Comparison of ENCODE assay signal across 19 cellular contexts in genomic region chr5:143577554-143577953, GRCh38.
"Had no signal": no experiment of that assay in that cellular context is flagged by ENCODE, and none has a peak within 500 bp of the region (broad histone marks: within the 10 kb centered on the region; RNA-seq: fewer than 3 reads in every experiment).

No MANE protein-coding gene starts in this region.

- H3K4me3 ChIP-seq: ascending aorta, dorsolateral prefrontal cortex, hepatocyte, right lobe of liver, smooth muscle cell had no signal

- H3K4me1 ChIP-seq: right lobe of liver had no signal

- H3K4me2 ChIP-seq: hepatocyte had no signal

- H2AFZ ChIP-seq: hepatocyte had no signal

- H3K27me3 ChIP-seq: ascending aorta, dorsolateral prefrontal cortex, hepatocyte, right lobe of liver had no signal

- H3K4me3 Mint-ChIP-seq: activated CD4-positive, alpha-beta T cell treated with anti-CD3 and anti-CD28 coated beads, Interleukin-2, amount 10 ng/mL, durations not matched to agents 7 days and 5 days; memory B cell; natural killer cell had no signal

- H3K9me3 ChIP-seq: ascending aorta, right lobe of liver had no signal

- ATAC-seq: left lobe of liver, natural killer cell, right lobe of liver had no signal

- H3K27ac Mint-ChIP-seq: activated CD4-positive, alpha-beta T cell treated with anti-CD3 and anti-CD28 coated beads, Interleukin-2, amount 10 ng/mL, durations not matched to agents 7 days and 5 days; memory B cell; natural killer cell; progenitor cell of endocrine pancreas had no signal

- H3K9me3 Mint-ChIP-seq: natural killer cell had no signal

- H3K36me3 Mint-ChIP-seq: natural killer cell, type B pancreatic cell had no signal

- H3K27me3 Mint-ChIP-seq: activated CD4-positive, alpha-beta T cell treated with anti-CD3 and anti-CD28 coated beads, Interleukin-2, amount 10 ng/mL, durations not matched to agents 7 days and 5 days; memory B cell; type B pancreatic cell had no signal

- DNase-seq: activated CD4-positive, alpha-beta T cell treated with anti-CD3 and anti-CD28 coated beads, Interleukin-2, amount 10 ng/mL, durations not matched to agents 7 days and 5 days; activated CD8-positive, alpha-beta memory T cell treated with anti-CD3 and anti-CD28 coated beads for 24 hours; dorsolateral prefrontal cortex; erythroblast; islet precursor cell; natural killer cell; nucleus accumbens; right lobe of liver; stimulated activated CD4-positive, alpha-beta T cell treated with anti-CD3 and anti-CD28 coated beads, Interleukin-4, amount 100 ng/mL, for 4 hours; stimulated activated CD8-positive, alpha-beta memory T cell treated with anti-CD3 and anti-CD28 coated beads, Interleukin-4, amount 100 ng/mL, for 48 hours; stimulated activated naive CD4-positive, alpha-beta T cell treated with Interleukin-2 at 50 U/mL for 16 hours had no signal

- H3K36me3 ChIP-seq: ascending aorta, right lobe of liver had no signal

- FAIRE-seq: TTC549 had no signal

- H3K27ac ChIP-seq: ascending aorta, dorsolateral prefrontal cortex, hepatocyte, right lobe of liver had no signal

- H3K4me1 Mint-ChIP-seq: activated CD4-positive, alpha-beta T cell treated with anti-CD3 and anti-CD28 coated beads, Interleukin-2, amount 10 ng/mL, durations not matched to agents 7 days and 5 days had no signal

- H3K79me2 ChIP-seq: hepatocyte had no signal
